In genomic region chr11:108975641-108976071, GRCh38 we compare ENCODE assay signal across 23 cellular contexts.
DNase-seq lines count a peak whose midpoint lies in the region; ATAC-seq, FAIRE-seq and TF ChIP-seq lines count a peak whose summit lies in the region.
"Had no signal": no experiment of that assay in that cellular context is flagged by ENCODE, and none has a peak within 500 bp of the region (broad histone marks: within the 10 kb centered on the region; RNA-seq: fewer than 3 reads in every experiment).

No MANE protein-coding gene starts in this region.

- no peaks in the 10 kb centered on the region for H3K4me1 Mint-ChIP-seq in natural killer cell treated with Interleukin-12 subunit alpha and Interleukin-12 subunit beta and Interleukin-15 and Interleukin-18, amount 100 ng/mL, for 72 hours (ENCODE audit: low read depth in 2 of 2)
- H3K4me1 Mint-ChIP-seq: memory B cell, natural killer cell had no signal

- H3K27ac Mint-ChIP-seq in natural killer cell treated with Interleukin-12 subunit alpha and Interleukin-12 subunit beta and Interleukin-15 and Interleukin-18, amount 100 ng/mL, for 72 hours: no peak overlapping the region
- H3K27ac Mint-ChIP-seq: CD4-positive, alpha-beta T cell; memory B cell; natural killer cell had no signal

- H3K27me3 Mint-ChIP-seq in natural killer cell treated with Interleukin-12 subunit alpha and Interleukin-12 subunit beta and Interleukin-15 and Interleukin-18, amount 100 ng/mL, for 72 hours: peaks cover 0 to 2% of the 10 kb centered on the region in 2 donors
- H3K27me3 Mint-ChIP-seq: CD4-positive, alpha-beta T cell had no signal

- no peak for ATAC-seq in HG02852 (IDR thresholded peaks at IDR 0.05; ENCODE audit: unreplicated experiment)
- no peak for ATAC-seq in natural killer cell treated with Interleukin-12 subunit alpha and Interleukin-12 subunit beta and Interleukin-15 and Interleukin-18, amount 100 ng/mL, for 72 hours
- ATAC-seq in HG03196 (IDR thresholded peaks at IDR 0.05; ENCODE audit: unreplicated experiment): no peak
- ATAC-seq: natural killer cell had no signal

- no peaks in the 10 kb centered on the region for H3K9me3 Mint-ChIP-seq in natural killer cell treated with Interleukin-12 subunit alpha and Interleukin-12 subunit beta and Interleukin-15 and Interleukin-18, amount 100 ng/mL, for 72 hours
- H3K9me3 Mint-ChIP-seq: CD4-positive, alpha-beta T cell; natural killer cell had no signal

- peak; percentile 31 for DNase-seq in D721Med (ENCODE audit: insufficient read length, low spot score)
- DNase-seq in NCI-H1417 (lab: John Stamatoyannopoulos, UW): peak; percentile 28 to 87 (median 48)
- peak; percentile 85 to 89 for DNase-seq in NCI-H524 (lab: John Stamatoyannopoulos, UW)
- peak; percentile 63 for DNase-seq in cerebellum (ENCODE audit: low spot score)
- DNase-seq in natural killer cell treated with Interleukin-12 subunit alpha and Interleukin-12 subunit beta and Interleukin-15 and Interleukin-18, amount 100 ng/mL, for 72 hours (ENCODE audit: low spot score): no peak
- no peak for DNase-seq in amygdala (lab: John Stamatoyannopoulos, UW)
- DNase-seq: activated CD4-positive, alpha-beta T cell treated with anti-CD3 and anti-CD28 coated beads, Interleukin-2, amount 50 U/mL, for 4 hours; activated naive CD4-positive, alpha-beta T cell treated with Interleukin-2 at 50 U/mL for 16 hours; activated T-cell treated with anti-CD3 and anti-CD28 coated beads for 4 hours; aorta; CD4-positive, alpha-beta T cell; KG1; natural killer cell; small intestine; stimulated activated CD4-positive, alpha-beta T cell treated with anti-CD3 and anti-CD28 coated beads, Interleukin-4, amount 100 ng/mL, for 1 hour; T-helper 1 cell had no signal

- H3K4me3 Mint-ChIP-seq in natural killer cell treated with Interleukin-12 subunit alpha and Interleukin-12 subunit beta and Interleukin-15 and Interleukin-18, amount 100 ng/mL, for 72 hours: no peak overlapping the region
- H3K4me3 Mint-ChIP-seq: CD4-positive, alpha-beta T cell; memory B cell; natural killer cell had no signal

- no peak for TF ChIP-seq CTCF in D721Med (IDR thresholded peaks at IDR 0.05; ENCODE audit: insufficient read depth, missing control alignments)

- H3K36me3 Mint-ChIP-seq in natural killer cell treated with Interleukin-12 subunit alpha and Interleukin-12 subunit beta and Interleukin-15 and Interleukin-18, amount 100 ng/mL, for 72 hours: no peaks in the 10 kb centered on the region
- H3K36me3 Mint-ChIP-seq: memory B cell, natural killer cell had no signal

- no peak for FAIRE-seq in D721Med (lab: Jason Lieb, UNC)
- FAIRE-seq: colon, endometrium, islet of Langerhans, small intestine, urothelium cell line had no signal

Comparison
In these comparisons a context has a peak if more than half of its experiments do, and no peak if none do; other contexts are left out.
1. DNase-seq: peak in D721Med (single experiment), NCI-H1417 (3 of 3), NCI-H524 (2 of 2) and cerebellum (single experiment); none in natural killer cell treated with Interleukin-12 subunit alpha and Interleukin-12 subunit beta and Interleukin-15 and Interleukin-18, amount 100 ng/mL, for 72 hours (single experiment) and amygdala (0 of 56).